ENCODE assay signal across 8 cellular contexts in genomic region chr17:47324224-47325020, GRCh38. TPM values are rescaled to one million over a fixed set of nuclear protein-coding genes. Genes with fewer than 3 reads are reported as not detected.
DNase-seq lines count a peak whose midpoint lies in the region; ATAC-seq and TF ChIP-seq lines count a peak whose summit lies in the region.

No MANE protein-coding gene starts in this region.

- H3K36me3 Mint-ChIP-seq in activated CD8-positive, alpha-beta T cell treated with anti-CD3 and anti-CD28 coated beads, Interleukin-2, amount 10 ng/mL, durations not matched to agents 7 days and 5 days (ENCODE audit: low read depth): no peaks in the 10 kb centered on the region
- H3K36me3 Mint-ChIP-seq in naive B cell: peaks cover 11 to 13% of the 10 kb centered on the region in 2 donors

- peaks cover 20% of the 10 kb centered on the region for H3K4me1 Mint-ChIP-seq in activated CD8-positive, alpha-beta T cell treated with anti-CD3 and anti-CD28 coated beads, Interleukin-2, amount 10 ng/mL, durations not matched to agents 7 days and 5 days (ENCODE audit: low read depth)
- peaks cover 22 to 36% (median 26%) of the 10 kb centered on the region in 3 donors for H3K4me1 Mint-ChIP-seq in naive B cell

- peak overlapping the region; percentile 96 for H3K27ac Mint-ChIP-seq in activated CD8-positive, alpha-beta T cell treated with anti-CD3 and anti-CD28 coated beads, Interleukin-2, amount 10 ng/mL, durations not matched to agents 7 days and 5 days
- H3K27ac Mint-ChIP-seq in naive B cell: peak overlapping the region; percentile 98 to 100 (median 100)

- POLR2A ChIA-PET in activated CD8-positive, alpha-beta T cell treated with anti-CD3 and anti-CD28 coated beads, Interleukin-2, amount 10 ng/mL, durations not matched to agents 7 days and 5 days (lab: Charles Lee): interaction anchor here (1.3 kb wide), 1 partner anchor 119 kb away, joined by 4 read pairs; no protein-coding TSS in a partner anchor

- H3K4me3 ChIP-seq in epithelial cell of proximal tubule (ENCODE audit: low read depth, low read length): peak overlapping the region; percentile 62

- peak; percentile 46 for ATAC-seq in HG03045 (IDR thresholded peaks at IDR 0.05; ENCODE audit: unreplicated experiment)
- ATAC-seq in activated CD8-positive, alpha-beta T cell treated with anti-CD3 and anti-CD28 coated beads, Interleukin-2, amount 10 ng/mL, durations not matched to agents 7 days and 5 days: peak; percentile 68
- peak; percentile 59 to 60 for ATAC-seq in naive B cell (ENCODE audit: low read depth in 2 of 2)

- peak overlapping the region; percentile 94 for H3K4me3 Mint-ChIP-seq in activated CD8-positive, alpha-beta T cell treated with anti-CD3 and anti-CD28 coated beads, Interleukin-2, amount 10 ng/mL, durations not matched to agents 7 days and 5 days
- peak overlapping the region; percentile 87 to 99 (median 98) for H3K4me3 Mint-ChIP-seq in naive B cell

- peak overlapping the region; percentile 85 for H3K27ac ChIP-seq in temporal lobe (ENCODE audit: low read depth, low read length)

- H3K9me3 Mint-ChIP-seq in activated CD8-positive, alpha-beta T cell treated with anti-CD3 and anti-CD28 coated beads, Interleukin-2, amount 10 ng/mL, durations not matched to agents 7 days and 5 days (ENCODE audit: insufficient read depth): peaks cover 5% of the 10 kb centered on the region
- H3K9me3 Mint-ChIP-seq in naive B cell: peaks cover 0 to 5% (median 0%) of the 10 kb centered on the region in 7 donors

- peak; percentile 10 for TF ChIP-seq POLR2A in GM18526 (IDR thresholded peaks at IDR 0.05; ENCODE audit: extremely low read depth, insufficient read length)

- peaks cover 14% of the 10 kb centered on the region for H3K27me3 Mint-ChIP-seq in activated CD8-positive, alpha-beta T cell treated with anti-CD3 and anti-CD28 coated beads, Interleukin-2, amount 10 ng/mL, durations not matched to agents 7 days and 5 days (ENCODE audit: low read depth)
- H3K27me3 Mint-ChIP-seq in naive B cell: no peaks in the 10 kb centered on the region

- CTCF ChIA-PET in activated CD8-positive, alpha-beta T cell treated with anti-CD3 and anti-CD28 coated beads, Interleukin-2, amount 10 ng/mL, durations not matched to agents 7 days and 5 days (lab: Charles Lee): interaction anchor here (1.4 to 1.7 kb wide), 3 partner anchors 30 to 291 kb away, joined by 4 to 7 read pairs (median 4); no protein-coding TSS in a partner anchor

- no peak for TF ChIP-seq CTCF in epithelial cell of proximal tubule (conservative IDR thresholded peaks at IDR 0.05; ENCODE audit: low read depth, low read length)

- DNase-seq in AG08395 (ENCODE audit: low spot score): peak; percentile 37
- DNase-seq in NCI-H526 treated with DMSO at 0.1 percent for 48 hours (lab: John Stamatoyannopoulos, UW): peak; percentile 76
- peak; percentile 74 for DNase-seq in activated CD8-positive, alpha-beta T cell treated with anti-CD3 and anti-CD28 coated beads, Interleukin-2, amount 10 ng/mL, durations not matched to agents 7 days and 5 days
- no peak for DNase-seq in epithelial cell of proximal tubule (ENCODE audit: low read depth)
- DNase-seq in naive B cell: peak; percentile 87

RNA-seq across cellular contexts. Expression of gene EFCAB13, which starts 0.7 kb away (rescaled TPM):
- 1 to 10 TPM; 4.4 to 4.6 TPM for total RNA-seq in activated CD8-positive, alpha-beta T cell treated with anti-CD3 and anti-CD28 coated beads, Interleukin-2, amount 10 ng/mL, durations not matched to agents 7 days and 5 days
- total RNA-seq in epithelial cell of proximal tubule (0.43 and 4.8 TPM in 2 replicates), temporal lobe (17.0 TPM)
- 10 to 100 TPM; 27.5 to 43.7 (median 33.8) TPM for polyA plus RNA-seq in naive B cell (ENCODE audit: low read depth in 6 of 6)
